In the genomic region with DNA sequence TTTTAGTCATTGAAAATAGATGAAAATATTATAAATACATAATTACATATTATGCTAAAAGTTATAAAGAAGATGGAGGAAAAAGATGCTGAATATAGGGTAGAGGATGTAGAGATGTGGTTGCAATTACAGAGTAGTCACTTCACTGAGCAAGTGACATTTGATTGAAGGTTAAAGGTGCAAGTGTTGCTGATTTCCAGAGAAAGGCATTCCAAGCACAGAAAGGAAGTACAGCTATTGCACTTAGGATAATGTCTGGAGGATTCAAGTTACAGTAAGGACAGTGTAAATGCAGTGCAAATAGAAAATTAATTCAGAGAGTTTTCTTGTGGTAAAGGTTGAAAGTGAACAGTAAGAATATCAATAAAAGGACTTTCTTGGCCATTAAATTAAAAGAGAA, we compare ENCODE assay signal across 14 cellular contexts.
A peak's percentile ranks its signal among the peaks of the same experiment; 100 is the strongest.
DNase-seq lines count a peak whose midpoint lies in the region; ATAC-seq and TF ChIP-seq lines count a peak whose summit lies in the region.
"Had no signal": no experiment of that assay in that cellular context is flagged by ENCODE, and none has a peak within 500 bp of the region (broad histone marks: within the 10 kb centered on the region; RNA-seq: fewer than 3 reads in every experiment).

No MANE protein-coding gene starts in this region.

- POLR2A ChIA-PET in activated CD4-positive, alpha-beta memory T cell treated with anti-CD3 and anti-CD28 coated beads for 36 hours (lab: Charles Lee), result no interaction called here

- H4K20me1 ChIP-seq in Loucy (ENCODE audit: insufficient read depth, low read length, poor library complexity, severe bottlenecking), result no peaks in the 10 kb centered on the region

- peaks cover 6% of the 10 kb centered on the region for H3K4me1 ChIP-seq in Loucy (ENCODE audit: insufficient read depth, low read length, poor library complexity, severe bottlenecking)

- DNase-seq in NCI-H69 (lab: John Stamatoyannopoulos, UW), result peak; percentile 71
- peak; percentile 5 for DNase-seq in left kidney (ENCODE audit: low read depth, low spot score)
- DNase-seq in immature natural killer cell, result no peak
- no peak for DNase-seq in activated CD4-positive, alpha-beta memory T cell treated with anti-CD3 and anti-CD28 coated beads for 36 hours
- DNase-seq: C1 segment of cervical spinal cord; Calu3; CD4-positive, alpha-beta T cell; DMS 273 treated with DMSO at 0.1 percent for 48 hours; H7 had no signal

- intact Hi-C loops in activated CD4-positive, alpha-beta memory T cell treated with anti-CD3 and anti-CD28 coated beads for 36 hours (cut with micrococcal nuclease), result no loop called here

- no peak overlapping the region for H3K9ac ChIP-seq in Loucy (ENCODE audit: low read depth, low read length, poor library complexity, severe bottlenecking)

- no peak for TF ChIP-seq CTCF in Loucy (conservative IDR thresholded peaks at IDR 0.05; ENCODE audit: low read length)

- H3K4me3 ChIP-seq in Loucy (ENCODE audit: low read length, poor library complexity, severe bottlenecking), result peak overlapping the region; percentile 2
- H3K4me3 ChIP-seq: GM23338 had no signal

- peak overlapping the region; percentile 21 for H3K4me2 ChIP-seq in Loucy (ENCODE audit: low read depth, low read length, poor library complexity, severe bottlenecking)
- H3K4me2 ChIP-seq: GM23338 had no signal

- no peaks in the 10 kb centered on the region for H3K4me1 Mint-ChIP-seq in immature natural killer cell
- no peaks in the 10 kb centered on the region for H3K4me1 Mint-ChIP-seq in activated CD4-positive, alpha-beta memory T cell treated with anti-CD3 and anti-CD28 coated beads for 36 hours (ENCODE audit: low read depth)
- H3K4me1 Mint-ChIP-seq: B cell, GM23338 had no signal

- no peaks in the 10 kb centered on the region for H3K27me3 Mint-ChIP-seq in immature natural killer cell (ENCODE audit: low read depth in 3 of 3)
- no peaks in the 10 kb centered on the region for H3K27me3 Mint-ChIP-seq in activated CD4-positive, alpha-beta memory T cell treated with anti-CD3 and anti-CD28 coated beads for 36 hours
- H3K27me3 Mint-ChIP-seq: B cell; CD4-positive, alpha-beta T cell had no signal

- no peaks in the 10 kb centered on the region for H3K36me3 Mint-ChIP-seq in immature natural killer cell
- H3K36me3 Mint-ChIP-seq in activated CD4-positive, alpha-beta memory T cell treated with anti-CD3 and anti-CD28 coated beads for 36 hours, result no peaks in the 10 kb centered on the region

- ATAC-seq in HG03432 (IDR thresholded peaks at IDR 0.05; ENCODE audit: unreplicated experiment) (peak; percentile 17), HG03342 (IDR thresholded peaks at IDR 0.05; ENCODE audit: unreplicated experiment) (no peak)
- ATAC-seq: GM23338 had no signal

- H2AFZ ChIP-seq in Loucy (ENCODE audit: low read length), result peak overlapping the region; percentile 32
- H2AFZ ChIP-seq: GM23338 had no signal

- H3K4me3 Mint-ChIP-seq in immature natural killer cell, result no peak overlapping the region
- H3K4me3 Mint-ChIP-seq in activated CD4-positive, alpha-beta memory T cell treated with anti-CD3 and anti-CD28 coated beads for 36 hours, result no peak overlapping the region
- H3K4me3 Mint-ChIP-seq: B cell; CD4-positive, alpha-beta T cell; GM23338 had no signal

- H3K27me3 ChIP-seq in Loucy (ENCODE audit: insufficient read depth, low read length, poor library complexity, severe bottlenecking), result no peaks in the 10 kb centered on the region

- no peaks in the 10 kb centered on the region for H3K9me3 ChIP-seq in Loucy (ENCODE audit: insufficient read depth, low read depth, low read length)

- H3K79me2 ChIP-seq in Loucy (ENCODE audit: insufficient read depth, low read length), result no peaks in the 10 kb centered on the region

- H3K9me2 ChIP-seq in Loucy (replicated peaks; ENCODE audit: low read depth, low read length), result no peaks in the 10 kb centered on the region

- H3F3A ChIP-seq in Loucy (ENCODE audit: low read depth), result no peaks in the 10 kb centered on the region

- H3K9me3 Mint-ChIP-seq in immature natural killer cell, result peaks cover 0 to 19% (median 6%) of the 10 kb centered on the region in 6 donors
- peaks cover 13% of the 10 kb centered on the region for H3K9me3 Mint-ChIP-seq in activated CD4-positive, alpha-beta memory T cell treated with anti-CD3 and anti-CD28 coated beads for 36 hours
- H3K9me3 Mint-ChIP-seq: GM23338 had no signal

- H3K27ac Mint-ChIP-seq in immature natural killer cell, result no peak overlapping the region
- no peak overlapping the region for H3K27ac Mint-ChIP-seq in activated CD4-positive, alpha-beta memory T cell treated with anti-CD3 and anti-CD28 coated beads for 36 hours
- H3K27ac Mint-ChIP-seq: B cell; CD4-positive, alpha-beta T cell; GM23338 had no signal

- CTCF ChIA-PET in activated CD4-positive, alpha-beta memory T cell treated with anti-CD3 and anti-CD28 coated beads for 36 hours (lab: Charles Lee), result no interaction called here

- H3K36me3 ChIP-seq in Loucy (ENCODE audit: insufficient read depth, low read length), result no peaks in the 10 kb centered on the region

Comparison
In these comparisons a context has a peak if more than half of its experiments do, and no peak if none do; other contexts are left out.
1. DNase-seq: peak in NCI-H69 (single experiment) and left kidney (single experiment); none in immature natural killer cell (0 of 3) and activated CD4-positive, alpha-beta memory T cell treated with anti-CD3 and anti-CD28 coated beads for 36 hours (single experiment).